ENCODE assay signal across 6 cellular contexts in genomic region chr7:13090959-13091358, GRCh38.
"Had no signal": no experiment of that assay in that cellular context is flagged by ENCODE, and none has a peak within 500 bp of the region (broad histone marks: within the 10 kb centered on the region; RNA-seq: fewer than 3 reads in every experiment).

No MANE protein-coding gene starts in this region.

- H3K36me3 Mint-ChIP-seq: IgD-negative memory B cell had no signal

- H3K27ac Mint-ChIP-seq: IgD-negative memory B cell had no signal

- H3K27ac ChIP-seq: HL-60 had no signal

- FAIRE-seq: HTR-8/SVneo, K562 had no signal

- DNase-seq: IMR-90, KBM-7 had no signal

- H3K4me3 ChIP-seq: K562 had no signal

- ATAC-seq: K562 had no signal

- H3K27me3 Mint-ChIP-seq: IgD-negative memory B cell had no signal

- H3K4me3 Mint-ChIP-seq: IgD-negative memory B cell had no signal
